In genomic region chr12:95999484-95999883, GRCh38 we compare ENCODE assay signal across 28 cellular contexts.
"Had no signal": no experiment of that assay in that cellular context is flagged by ENCODE, and none has a peak within 500 bp of the region (broad histone marks: within the 10 kb centered on the region; RNA-seq: fewer than 3 reads in every experiment).

No MANE protein-coding gene starts in this region.

- H3K4me3 Mint-ChIP-seq: activated CD4-positive, alpha-beta memory T cell treated with anti-CD3 and anti-CD28 coated beads for 36 hours; activated CD4-positive, alpha-beta T cell treated with anti-CD3 and anti-CD28 coated beads for 36 hours; activated CD4-positive, alpha-beta T cell treated with anti-CD3 and anti-CD28 coated beads, Interleukin-2, amount 10 ng/mL, durations not matched to agents 24 days and 14 days; activated CD8-positive, alpha-beta memory T cell treated with anti-CD3 and anti-CD28 coated beads, Interleukin-2, amount 10 ng/mL, durations not matched to agents 7 days and 5 days; activated CD8-positive, alpha-beta T cell treated with anti-CD3 and anti-CD28 coated beads, Interleukin-2, amount 10 ng/mL, durations not matched to agents 7 days and 5 days; activated naive CD4-positive, alpha-beta T cell treated with anti-CD3 and anti-CD28 coated beads for 36 hours; activated naive CD4-positive, alpha-beta T cell treated with anti-CD3 and anti-CD28 coated beads, Interleukin-2, amount 50 U/mL, for 24 hours; activated naive CD8-positive, alpha-beta T cell treated with anti-CD3 and anti-CD28 coated beads for 36 hours; activated naive CD8-positive, alpha-beta T cell treated with anti-CD3 and anti-CD28 coated beads, Interleukin-2, amount 50 U/mL, for 24 hours; activated T-helper 1 cell treated with anti-CD3 and anti-CD28 coated beads, Interleukin-12 subunit alpha, Interleukin-12 subunit beta, Interleukin-2, Interleukin-4 antibody, amounts not matched to agents 30 ng/mL and 10 ng/mL and 1 ng/mL, durations not matched to agents 14 hours and 24 hours and 36 hours had no signal

- DNase-seq: activated CD4-positive, alpha-beta memory T cell treated with anti-CD3 and anti-CD28 coated beads for 36 hours; activated CD4-positive, alpha-beta T cell treated with anti-CD3 and anti-CD28 coated beads for 36 hours; activated CD4-positive, alpha-beta T cell treated with anti-CD3 and anti-CD28 coated beads, Interleukin-2, amount 10 ng/mL, durations not matched to agents 24 days and 14 days; activated CD4-positive, CD25-positive, alpha-beta regulatory T cell; activated CD4-positive, CD25-positive, alpha-beta regulatory T cell treated with anti-CD3 and anti-CD28 coated beads, Interleukin-2, amount 50 U/mL, for 72 hours; activated CD8-positive, alpha-beta memory T cell treated with anti-CD3 and anti-CD28 coated beads, Interleukin-2, amount 10 ng/mL, durations not matched to agents 7 days and 5 days; activated CD8-positive, alpha-beta memory T cell treated with anti-CD3 and anti-CD28 coated beads, Interleukin-2, amount 50 U/mL, for 4 hours; activated CD8-positive, alpha-beta T cell treated with anti-CD3 and anti-CD28 coated beads, Interleukin-2, amount 10 ng/mL, durations not matched to agents 7 days and 5 days; activated effector memory CD4-positive, alpha-beta T cell treated with anti-CD3 and anti-CD28 coated beads, Interleukin-2, amount 50 U/mL, for 16 hours; activated naive CD4-positive, alpha-beta T cell treated with anti-CD3 and anti-CD28 coated beads for 36 hours; activated naive CD8-positive, alpha-beta T cell treated with anti-CD3 and anti-CD28 coated beads for 36 hours; activated naive CD8-positive, alpha-beta T cell treated with anti-CD3 and anti-CD28 coated beads, Interleukin-2, amount 50 U/mL, for 24 hours; activated T-cell treated with anti-CD3 and anti-CD28 coated beads, Interleukin-2, amount 50 U/mL, for 1 hour; activated T-cell treated with anti-CD3 and anti-CD28 coated beads, Interleukin-2, amount 50 U/mL, for 48 hours; adrenal gland; aorta; body of pancreas; caudate nucleus; cortex of kidney; dermis blood vessel endothelial cell; effector CD4-positive, alpha-beta T cell; esophagus squamous epithelium; foreskin melanocyte; T-helper 1 cell; T-helper 2 cell had no signal

- ATAC-seq: body of pancreas had no signal

- H3K9me3 Mint-ChIP-seq: activated CD4-positive, alpha-beta memory T cell treated with anti-CD3 and anti-CD28 coated beads for 36 hours; activated CD4-positive, alpha-beta T cell treated with anti-CD3 and anti-CD28 coated beads, Interleukin-2, amount 10 ng/mL, durations not matched to agents 24 days and 14 days; activated naive CD4-positive, alpha-beta T cell treated with anti-CD3 and anti-CD28 coated beads for 36 hours; activated naive CD4-positive, alpha-beta T cell treated with anti-CD3 and anti-CD28 coated beads, Interleukin-2, amount 50 U/mL, for 24 hours; activated naive CD8-positive, alpha-beta T cell treated with anti-CD3 and anti-CD28 coated beads for 36 hours; activated naive CD8-positive, alpha-beta T cell treated with anti-CD3 and anti-CD28 coated beads, Interleukin-2, amount 50 U/mL, for 24 hours; activated T-helper 1 cell treated with anti-CD3 and anti-CD28 coated beads, Interleukin-12 subunit alpha, Interleukin-12 subunit beta, Interleukin-2, Interleukin-4 antibody, amounts not matched to agents 30 ng/mL and 10 ng/mL and 1 ng/mL, durations not matched to agents 14 hours and 24 hours and 36 hours; activated T-helper 2 cell treated with anti-CD3 and anti-CD28 coated beads, Interferon-gamma antibody, Interleukin-2, Interleukin-4, amounts not matched to agents 10 μg/mL and 5 μg/mL and 100 μg/mL, durations not matched to agents 14 hours and 24 hours and 36 hours had no signal

- H3K27ac Mint-ChIP-seq: activated CD4-positive, alpha-beta memory T cell treated with anti-CD3 and anti-CD28 coated beads for 36 hours; activated CD4-positive, alpha-beta T cell treated with anti-CD3 and anti-CD28 coated beads, Interleukin-2, amount 10 ng/mL, durations not matched to agents 24 days and 14 days; activated CD8-positive, alpha-beta T cell treated with anti-CD3 and anti-CD28 coated beads, Interleukin-2, amount 10 ng/mL, durations not matched to agents 7 days and 5 days; activated naive CD4-positive, alpha-beta T cell treated with anti-CD3 and anti-CD28 coated beads for 36 hours; activated naive CD8-positive, alpha-beta T cell treated with anti-CD3 and anti-CD28 coated beads, Interleukin-2, amount 50 U/mL, for 24 hours had no signal

- H3K27me3 Mint-ChIP-seq: activated CD4-positive, alpha-beta memory T cell treated with anti-CD3 and anti-CD28 coated beads for 36 hours; activated CD4-positive, alpha-beta T cell treated with anti-CD3 and anti-CD28 coated beads for 36 hours; activated CD4-positive, alpha-beta T cell treated with anti-CD3 and anti-CD28 coated beads, Interleukin-2, amount 10 ng/mL, durations not matched to agents 24 days and 14 days; activated CD8-positive, alpha-beta memory T cell treated with anti-CD3 and anti-CD28 coated beads, Interleukin-2, amount 10 ng/mL, durations not matched to agents 7 days and 5 days; activated naive CD4-positive, alpha-beta T cell treated with anti-CD3 and anti-CD28 coated beads, Interleukin-2, amount 50 U/mL, for 24 hours; activated naive CD8-positive, alpha-beta T cell treated with anti-CD3 and anti-CD28 coated beads for 36 hours; activated naive CD8-positive, alpha-beta T cell treated with anti-CD3 and anti-CD28 coated beads, Interleukin-2, amount 50 U/mL, for 24 hours had no signal
